Comparison of ENCODE assay signal across 13 cellular contexts in the genomic region with DNA sequence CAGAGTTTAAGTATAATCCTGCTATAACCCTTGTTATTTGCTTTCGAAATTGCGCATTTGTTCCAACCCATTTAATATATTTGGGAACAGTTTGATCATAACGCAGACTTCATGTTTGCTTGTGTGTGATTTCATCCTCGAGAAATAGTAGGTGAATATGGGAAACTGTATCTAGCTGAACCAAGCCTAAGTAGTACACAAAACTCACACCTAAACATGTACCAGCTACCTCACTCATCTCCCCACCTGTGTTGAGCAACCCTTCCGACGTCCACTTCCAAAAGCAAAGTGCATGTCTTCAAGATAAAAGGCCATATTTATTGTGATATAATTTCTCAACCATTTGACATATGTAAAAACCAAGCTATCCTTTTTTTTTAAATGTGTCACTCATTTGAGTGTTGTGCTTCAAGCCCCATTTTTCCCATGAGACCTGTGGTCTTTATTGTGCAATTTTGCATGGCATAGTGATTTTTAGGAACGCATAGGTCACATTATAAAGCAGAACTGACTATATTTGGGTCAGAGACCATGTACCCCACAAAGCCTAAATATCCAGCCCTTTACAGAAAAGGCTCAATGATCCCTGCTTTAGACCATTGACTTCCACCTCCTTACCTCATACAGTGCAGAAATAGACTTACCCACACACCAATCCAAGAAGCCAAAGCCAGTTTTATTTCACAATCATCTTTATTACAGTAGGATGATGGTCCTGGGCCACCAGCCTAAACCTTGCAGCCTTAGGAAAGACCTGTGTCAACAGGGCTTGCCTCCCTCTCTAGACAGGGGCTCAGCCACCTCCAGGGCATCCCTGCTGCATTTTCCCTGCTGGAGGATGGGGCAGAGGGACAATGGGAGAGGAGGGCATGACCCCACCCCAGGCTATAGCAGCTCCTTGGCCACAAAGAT. TPM values are rescaled to one million over a fixed set of nuclear protein-coding genes. Genes with fewer than 3 reads are reported as not detected.
A peak's percentile ranks its signal among the peaks of the same experiment; 100 is the strongest.
DNase-seq lines count a peak whose midpoint lies in the region; ATAC-seq, FAIRE-seq and TF ChIP-seq lines count a peak whose summit lies in the region.
"Had no signal": no experiment of that assay in that cellular context is flagged by ENCODE, and none has a peak within 500 bp of the region (broad histone marks: within the 10 kb centered on the region; RNA-seq: fewer than 3 reads in every experiment).

No MANE protein-coding gene starts in this region.

- TF ChIP-seq RAD21 in A549 (conservative IDR thresholded peaks at IDR 0.05 in 1 of 2, IDR thresholded peaks at IDR 0.05 in 1 of 2) = no peak

- no peaks in the 10 kb centered on the region for H3K9me2 ChIP-seq in SU-DHL-6 (replicated peaks; ENCODE audit: insufficient read depth, low read length)

- H3K4me2 ChIP-seq in A549 (peak overlapping the region; percentile 98; the same call in 2 of the 3 replicates), DND-41 (ENCODE audit: insufficient read depth, low read length) (peak overlapping the region; percentile 82), SU-DHL-6 (ENCODE audit: low read depth, low read length, poor library complexity, severe bottlenecking) (peak overlapping the region; percentile 9)

- H3K36me3 ChIP-seq in DND-41 (ENCODE audit: insufficient read depth, low read length) (peaks cover 96% of the 10 kb centered on the region), SU-DHL-6 (ENCODE audit: low read length) (peaks cover 28% of the 10 kb centered on the region), ascending aorta (peaks cover 58 to 68% of the 10 kb centered on the region in 2 donors)

- TF ChIP-seq CTCF in A549 (IDR thresholded peaks at IDR 0.05) (no peak), DND-41 (IDR thresholded peaks at IDR 0.05; ENCODE audit: borderline replicate concordance, extremely low read depth, low read length, poor library complexity, severe bottlenecking) (no peak), SU-DHL-6 (IDR thresholded peaks at IDR 0.05; ENCODE audit: insufficient read depth, low read length, poor library complexity, severe bottlenecking) (no peak), ascending aorta (IDR thresholded peaks at IDR 0.05) (no peak), omental fat pad (IDR thresholded peaks at IDR 0.05) (no peak)

- H4K20me1 ChIP-seq in DND-41 (ENCODE audit: insufficient read depth, low read length) (peaks cover 28% of the 10 kb centered on the region), SU-DHL-6 (ENCODE audit: low read depth, low read length) (no peaks in the 10 kb centered on the region)

- no peak for ATAC-seq in A549
- ATAC-seq in DND-41 (ENCODE audit: insufficient read depth, low read depth) = no peak
- ATAC-seq in esophagus mucosa = no peak
- ATAC-seq in omental fat pad (ENCODE audit: low FRiP score) = no peak
- ATAC-seq: GM12878 had no signal

- intact Hi-C loops in ascending aorta (cut with DNase I) = no loop called here

- H3K4me3 ChIP-seq in A549 (no peak overlapping the region), DND-41 (ENCODE audit: low read depth in 1 of 2, low read length in 2 of 2) (peak overlapping the region in 1 of 2 experiments; percentile 86; a peak in 2 of 4 replicates), SU-DHL-6 (ENCODE audit: insufficient read depth, low read length, poor library complexity, severe bottlenecking) (no peak overlapping the region), ascending aorta (no peak overlapping the region)
- H3K4me3 ChIP-seq: GM12878, Peyer's patch had no signal

- FAIRE-seq in A549 (lab: Jason Lieb, UNC) = no peak
- FAIRE-seq: endothelial cell of umbilical vein, GM12878 had no signal

- DNase-seq in A549 (ENCODE audit: low read depth in 1 of 2, low spot score in 1 of 2) = peak in 1 of 2 experiments; percentile 24
- no peak for DNase-seq in DND-41
- DNase-seq in fibroblast of peridontal ligament (ENCODE audit: extremely low read depth) = peak; percentile 38
- DNase-seq in Ammon's horn (ENCODE audit: low spot score) = no peak
- no peak for DNase-seq in ascending aorta (ENCODE audit: low spot score in 2 of 2)
- DNase-seq in omental fat pad (ENCODE audit: low spot score) = no peak
- DNase-seq: activated CD4-positive, CD25-positive, alpha-beta regulatory T cell treated with anti-CD3 and anti-CD28 coated beads, Interleukin-2, amount 50 U/mL, for 72 hours; anterior cingulate cortex; Peyer's patch had no signal

- H3K4me1 ChIP-seq in A549 (peaks cover 58% of the 10 kb centered on the region), DND-41 (ENCODE audit: insufficient read depth, low read length) (peaks cover 55% of the 10 kb centered on the region), ascending aorta (peaks cover 0 to under 1% of the 10 kb centered on the region in 2 donors)

- WGBS in A549 (ENCODE audit: missing lambda C conversion rate) = 60% methylated on average over 7 of the region's 7 CpGs

- H3K79me2 ChIP-seq in DND-41 (ENCODE audit: insufficient read depth, low read length) = peaks cover 62% of the 10 kb centered on the region
- peaks cover 32% of the 10 kb centered on the region for H3K79me2 ChIP-seq in SU-DHL-6 (ENCODE audit: insufficient read depth, low read length)

- POLR2A ChIA-PET in A549 (lab: Yijun Ruan, JAX) = interaction anchor here (0.8 to 1.6 kb wide), 3 partner anchors 11 to 34 kb away, joined by 3 to 7 read pairs (median 3); partner anchors contain the start of gene MED20

- peaks cover 71% of the 10 kb centered on the region for H3F3A ChIP-seq in SU-DHL-6 (ENCODE audit: insufficient read depth)

- TF ChIP-seq POLR2A in A549 (IDR thresholded peaks at IDR 0.05; ENCODE audit: low read length) = no peak

- CTCF ChIA-PET in A549 (lab: Yijun Ruan, JAX) = interaction anchor here (1.1 to 18.6 kb wide), 6 partner anchors 8 to 134 kb away, joined by 4 to 191 read pairs (median 19); partner anchors contain the start of genes BYSL, MED20 and TAF8

- peak overlapping the region; percentile 99 for H3K9ac ChIP-seq in DND-41 (ENCODE audit: low read depth, low read length)
- H3K9ac ChIP-seq in SU-DHL-6 (ENCODE audit: low read length) = no peak overlapping the region; the same call in 1 of the 2 replicates

- H3K27ac ChIP-seq in A549 (peak overlapping the region; percentile 93 to 99; a peak in 5 of 6 replicates), DND-41 (ENCODE audit: low read length) (peak overlapping the region; percentile 100), SU-DHL-6 (ENCODE audit: low read depth, low read length) (peak overlapping the region; percentile 83), ascending aorta (no peak overlapping the region)
- H3K27ac ChIP-seq: Peyer's patch had no signal

- no peak overlapping the region for H2AFZ ChIP-seq in DND-41 (ENCODE audit: low read depth, low read length)
- no peak overlapping the region for H2AFZ ChIP-seq in SU-DHL-6 (ENCODE audit: low read depth, low read length, severe bottlenecking)

- H3K9me3 ChIP-seq in A549 = no peaks in the 10 kb centered on the region
- H3K9me3 ChIP-seq in DND-41 (ENCODE audit: insufficient read depth, low read length, severe bottlenecking) = no peaks in the 10 kb centered on the region
- H3K9me3 ChIP-seq in SU-DHL-6 (ENCODE audit: insufficient read depth, low read length) = no peaks in the 10 kb centered on the region
- no peaks in the 10 kb centered on the region for H3K9me3 ChIP-seq in ascending aorta
- H3K9me3 ChIP-seq: Peyer's patch had no signal

- TF ChIP-seq EP300 in A549 (IDR thresholded peaks at IDR 0.05) = no peak

- H3K27me3 ChIP-seq in DND-41 (ENCODE audit: insufficient read depth, low read length, poor library complexity) (no peaks in the 10 kb centered on the region), SU-DHL-6 (ENCODE audit: low read length) (no peaks in the 10 kb centered on the region), ascending aorta (no peaks in the 10 kb centered on the region)
- H3K27me3 ChIP-seq: Peyer's patch had no signal

TF ChIP-seq in A549, 52 proteins besides CTCF, POLR2A, EP300 and RAD21 (continues in another document):
- TF ChIP-seq, protein P1, sequence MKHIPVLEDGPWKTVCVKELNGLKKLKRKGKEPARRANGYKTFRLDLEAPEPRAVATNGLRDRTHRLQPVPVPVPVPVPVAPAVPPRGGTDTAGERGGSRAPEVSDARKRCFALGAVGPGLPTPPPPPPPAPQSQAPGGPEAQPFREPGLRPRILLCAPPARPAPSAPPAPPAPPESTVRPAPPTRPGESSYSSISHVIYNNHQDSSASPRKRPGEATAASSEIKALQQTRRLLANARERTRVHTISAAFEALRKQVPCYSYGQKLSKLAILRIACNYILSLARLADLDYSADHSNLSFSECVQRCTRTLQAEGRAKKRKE (CRISPR knock-in tag; IDR thresholded peaks at IDR 0.05; ENCODE audit: low read depth) = no peak

RNA-seq across cellular contexts. Expression of gene CCND3, which starts 7.1 kb away (rescaled TPM):
- polyA plus RNA-seq in A549 (2011; rRNA removed) (112 TPM in 2 replicates), A549 (2017; fragmentation: RNase III; extraction: RNeasy Plus Mini Kit Qiagen cat#74134 plus additional on column Dnase treatment) (213 to 228 TPM (median 215 TPM) in 3 replicates)
- polyA plus RNA-seq in A549 (2012; cell fraction: cytosol; rRNA removed) = 233 and 294 TPM in 2 replicates
- 237 and 312 TPM in 2 replicates for polyA plus RNA-seq in A549 (2012; cell fraction: nucleus; rRNA removed)
- polyA minus RNA-seq in A549 (2011; rRNA and poly(A)+ RNA removed) = 107 and 161 TPM in 2 replicates
- total RNA-seq in esophagus mucosa (32.2 TPM), ascending aorta (130 TPM), omental fat pad (100 to 1,000 TPM; 117 to 186 (median 151) TPM)

RNA-seq across cellular contexts. Expression of gene BYSL, which starts 13.2 kb away (rescaled TPM):
- polyA plus RNA-seq in A549 (2011; rRNA removed) (28.8 and 38.7 TPM in 2 replicates), A549 (2017; fragmentation: RNase III; extraction: RNeasy Plus Mini Kit Qiagen cat#74134 plus additional on column Dnase treatment) (60.9 to 66.9 TPM (median 61.8 TPM) in 3 replicates)
- polyA plus RNA-seq in A549 (2012; cell fraction: cytosol; rRNA removed) = 51.6 and 57.2 TPM in 2 replicates
- 60.1 and 67.8 TPM in 2 replicates for polyA plus RNA-seq in A549 (2012; cell fraction: nucleus; rRNA removed)
- 40.0 and 41.5 TPM in 2 replicates for polyA minus RNA-seq in A549 (2011; rRNA and poly(A)+ RNA removed)
- total RNA-seq in esophagus mucosa (16.2 TPM), ascending aorta (1.6 TPM), omental fat pad (10 to 100 TPM in 3 of 4 donors, 1 to 10 TPM in 1; 9.8 to 38.2 (median 11.8) TPM)

RNA-seq across cellular contexts. Expression of gene MED20, which starts 13.6 kb away (rescaled TPM):
- polyA plus RNA-seq in A549 (2011; rRNA removed) = 29.3 and 32.9 TPM in 2 replicates
- 17.7 and 19.1 TPM in 2 replicates for polyA plus RNA-seq in A549 (2012; cell fraction: cytosol; rRNA removed)
- 15.8 and 17.8 TPM in 2 replicates for polyA plus RNA-seq in A549 (2012; cell fraction: nucleus; rRNA removed)
- 18.4 to 21.0 TPM (median 19.0 TPM) in 3 replicates for polyA plus RNA-seq in A549 (2017; fragmentation: RNase III; extraction: RNeasy Plus Mini Kit Qiagen cat#74134 plus additional on column Dnase treatment)
- 34.0 and 36.5 TPM in 2 replicates for polyA minus RNA-seq in A549 (2011; rRNA and poly(A)+ RNA removed)
- 15.6 TPM for total RNA-seq in esophagus mucosa
- 13.5 TPM for total RNA-seq in ascending aorta
- total RNA-seq in omental fat pad = 10 to 100 TPM in 3 of 4 donors, 1 to 10 TPM in 1; 6.8 to 12.5 (median 11.2) TPM

RNA-seq across cellular contexts. Expression of gene USP49, which starts 39.4 kb away (rescaled TPM):
- polyA plus RNA-seq in A549 (2011; rRNA removed) = 2.9 TPM in 2 replicates
- polyA plus RNA-seq in A549 (2012; cell fraction: cytosol; rRNA removed) = 1.0 and 1.7 TPM in 2 replicates
- polyA plus RNA-seq in A549 (2012; cell fraction: nucleus; rRNA removed) = 5.2 and 6.1 TPM in 2 replicates
- 3.6 to 4.3 TPM (median 4.1 TPM) in 3 replicates for polyA plus RNA-seq in A549 (2017; fragmentation: RNase III; extraction: RNeasy Plus Mini Kit Qiagen cat#74134 plus additional on column Dnase treatment)
- polyA minus RNA-seq in A549 (2011; rRNA and poly(A)+ RNA removed) = 2.1 and 2.6 TPM in 2 replicates
- total RNA-seq in esophagus mucosa = 1.5 TPM
- total RNA-seq in ascending aorta = 8.7 TPM
- total RNA-seq in omental fat pad = 1 to 10 TPM; 2.3 to 3.8 (median 3.1) TPM

Comparison
In these comparisons a context has a peak if more than half of its experiments do, and no peak if none do; other contexts are left out.
1. H3K27ac ChIP-seq: peak in A549 (2 of 2), DND-41 (single experiment) and SU-DHL-6 (single experiment); none in ascending aorta (0 of 2).
2. H3K4me2 ChIP-seq: peak in every context shown above with its lines; median percentile 98 in A549; 82 in DND-41; 9 in SU-DHL-6.